Comparison of ENCODE assay signal across 8 cellular contexts in the genomic region with DNA sequence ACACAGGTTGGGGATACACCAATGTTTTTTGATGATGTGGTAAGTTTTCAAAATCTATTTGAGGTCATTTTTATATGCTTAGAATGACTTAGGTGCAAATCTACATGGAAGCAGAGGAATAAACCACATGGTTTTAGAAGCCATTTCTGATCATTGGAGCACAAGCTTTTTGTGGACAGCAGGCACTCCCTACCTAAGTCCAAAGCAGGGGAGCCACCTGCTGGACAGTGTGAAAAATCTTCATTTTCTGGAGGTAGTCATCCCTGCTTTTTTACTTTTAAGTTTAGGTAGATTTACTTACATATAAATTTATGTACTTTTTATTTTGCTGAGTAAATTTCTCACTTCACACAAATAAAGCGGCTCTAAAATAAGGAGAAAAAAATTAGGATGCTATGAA.
A peak's percentile ranks its signal among the peaks of the same experiment; 100 is the strongest.
DNase-seq lines count a peak whose midpoint lies in the region; ATAC-seq, FAIRE-seq and TF ChIP-seq lines count a peak whose summit lies in the region.

No MANE protein-coding gene starts in this region.

- peak; percentile 69 for TF ChIP-seq CTCF in AG09319 (IDR thresholded peaks at IDR 0.05; ENCODE audit: low read depth, low read length)
- peak; percentile 63 to 77 (median 74) for TF ChIP-seq CTCF in adrenal gland (IDR thresholded peaks at IDR 0.05)

- H3K36me3 ChIP-seq in SJCRH30 = no peaks in the 10 kb centered on the region
- H3K36me3 ChIP-seq in adrenal gland (replicated peaks in 1 of 2) = no peaks in the 10 kb centered on the region

- no peak overlapping the region for H3K4me3 ChIP-seq in SJCRH30
- no peak overlapping the region for H3K4me3 ChIP-seq in adrenal gland
- H3K4me3 ChIP-seq in right cardiac atrium (ENCODE audit: low read length) = no peak overlapping the region

- H3K27ac ChIP-seq in SJCRH30 = no peak overlapping the region
- H3K27ac ChIP-seq in adrenal gland = no peak overlapping the region
- H3K27ac ChIP-seq in right cardiac atrium (ENCODE audit: low read length) = no peak overlapping the region

- H3K4me1 ChIP-seq in SJCRH30 = no peaks in the 10 kb centered on the region
- no peaks in the 10 kb centered on the region for H3K4me1 ChIP-seq in adrenal gland (replicated peaks in 1 of 2)
- H3K4me1 ChIP-seq in right cardiac atrium (ENCODE audit: control insufficient read depth, insufficient read depth, low read length) = no peaks in the 10 kb centered on the region

- no peak for FAIRE-seq in HTR-8/SVneo (lab: Jason Lieb, UNC)

- WGBS in adrenal gland, 4 donors = 64 to 85% (median 76%) methylated on average over 1 of the region's 1 CpG
- WGBS in right cardiac atrium = 69% methylated on average over 1 of the region's 1 CpG

- DNase-seq in AG09319 (ENCODE audit: extremely low read depth, low read depth) = peak; percentile 28
- peak; percentile 9 for DNase-seq in HTR-8/SVneo (ENCODE audit: insufficient read length, low spot score)
- DNase-seq in SJCRH30 = peak; percentile 32 to 70
- peak in 6 of 7 donors; percentile 40 to 61 (median 55) for DNase-seq in adrenal gland
- peak; percentile 35 to 53 (median 35) for DNase-seq in right cardiac atrium
- peak; percentile 13 to 28 for DNase-seq in stimulated activated CD4-positive, alpha-beta T cell treated with anti-CD3 and anti-CD28 coated beads, Interleukin-12 subunit alpha, Interleukin-12 subunit beta, amount 100 ng/mL, for 24 hours (ENCODE audit: low read depth in 2 of 2)

- intact Hi-C loops in adrenal gland (cut with DNase I) = loop anchor here (5.0 to 10.0 kb wide), 2 partner anchors 167 to 325 kb away; a partner anchor contains a TSS
- intact Hi-C loops in right cardiac atrium (cut with DNase I) = loop anchor here in 3 of 4 donors (2.0 to 10.0 kb wide), 4 partner anchors 320 to 423 kb away; a partner anchor contains a TSS

- ATAC-seq in GM18907 (IDR thresholded peaks at IDR 0.05; ENCODE audit: unreplicated experiment) (peak; percentile 71), right cardiac atrium (peak; percentile 68 to 71), GM18870 (IDR thresholded peaks at IDR 0.05; ENCODE audit: unreplicated experiment) (no peak)

- H3K27me3 ChIP-seq in SJCRH30 = no peaks in the 10 kb centered on the region
- no peaks in the 10 kb centered on the region for H3K27me3 ChIP-seq in adrenal gland
- no peaks in the 10 kb centered on the region for H3K27me3 ChIP-seq in right cardiac atrium (ENCODE audit: control insufficient read depth, insufficient read depth)

- H3K9me3 ChIP-seq in SJCRH30 (replicated peaks) (no peaks in the 10 kb centered on the region), adrenal gland (replicated peaks in 1 of 3) (no peaks in the 10 kb centered on the region), right cardiac atrium (ENCODE audit: control insufficient read depth, low read length) (no peaks in the 10 kb centered on the region)

- no peak for TF ChIP-seq POLR2A in adrenal gland (IDR thresholded peaks at IDR 0.05)
